ENCODE assay signal across 29 cellular contexts in the genomic region with DNA sequence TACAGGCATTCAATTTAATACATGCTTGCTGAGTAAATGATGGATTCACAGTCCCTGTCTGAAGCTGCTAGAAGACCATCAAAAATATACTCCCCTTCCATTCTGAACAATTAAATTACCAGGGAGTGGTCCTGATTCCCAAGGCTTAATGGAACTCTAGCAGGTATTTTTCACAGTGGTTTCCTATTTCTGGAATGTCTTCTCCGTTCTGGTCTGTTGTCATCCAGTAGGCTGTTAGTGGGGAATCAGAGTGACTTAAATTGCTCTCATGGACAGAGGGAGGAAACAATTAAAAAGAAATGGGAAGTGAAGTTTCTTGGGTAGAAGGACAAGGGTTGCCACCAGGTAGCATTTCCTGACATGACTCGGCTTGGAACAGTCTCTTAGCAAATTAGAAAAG.
"Had no signal": no experiment of that assay in that cellular context is flagged by ENCODE, and none has a peak within 500 bp of the region (broad histone marks: within the 10 kb centered on the region; RNA-seq: fewer than 3 reads in every experiment).

No MANE protein-coding gene starts in this region.

- H3K9me3 Mint-ChIP-seq: activated naive CD4-positive, alpha-beta T cell treated with anti-CD3 and anti-CD28 coated beads, Interleukin-2, amount 10 ng/mL, durations not matched to agents 7 days and 5 days; activated naive CD8-positive, alpha-beta T cell treated with anti-CD3 and anti-CD28 coated beads, Interleukin-2, amount 10 ng/mL, durations not matched to agents 7 days and 5 days; activated T-cell treated with anti-CD3 and anti-CD28 coated beads, Interleukin-2, amount 50 U/mL, for 24 hours; activated T-cell treated with anti-CD3 and anti-CD28 coated beads, Interleukin-2, amount 50 U/mL, for 72 hours; T-helper 2 cell treated with Interferon-gamma antibody and Interleukin-4, amounts not matched to agents 5 μg/mL and 100 μg/mL, for 36 hours had no signal

- H3K27me3 Mint-ChIP-seq: activated CD4-positive, alpha-beta memory T cell treated with anti-CD3 and anti-CD28 coated beads for 36 hours; activated CD4-positive, alpha-beta T cell treated with anti-CD3 and anti-CD28 coated beads for 36 hours had no signal

- H3K27me3 ChIP-seq: ascending aorta, breast epithelium, cardiac muscle cell, colonic mucosa had no signal

- H3K36me3 Mint-ChIP-seq: activated CD4-positive, alpha-beta memory T cell treated with anti-CD3 and anti-CD28 coated beads for 36 hours; activated naive CD4-positive, alpha-beta T cell treated with anti-CD3 and anti-CD28 coated beads, Interleukin-2, amount 10 ng/mL, durations not matched to agents 7 days and 5 days; brain had no signal

- H3K27ac Mint-ChIP-seq: activated CD4-positive, alpha-beta memory T cell treated with anti-CD3 and anti-CD28 coated beads for 36 hours; activated CD4-positive, alpha-beta T cell treated with anti-CD3 and anti-CD28 coated beads for 36 hours; activated CD4-positive, alpha-beta T cell treated with anti-CD3 and anti-CD28 coated beads, Interleukin-2, amount 10 ng/mL, durations not matched to agents 24 days and 14 days; activated naive CD4-positive, alpha-beta T cell treated with anti-CD3 and anti-CD28 coated beads, Interleukin-2, amount 10 ng/mL, durations not matched to agents 7 days and 5 days; activated naive CD4-positive, alpha-beta T cell treated with anti-CD3 and anti-CD28 coated beads, Interleukin-2, amount 50 U/mL, for 72 hours; activated naive CD8-positive, alpha-beta T cell treated with anti-CD3 and anti-CD28 coated beads, Interleukin-2, amount 10 ng/mL, durations not matched to agents 7 days and 5 days; activated T-cell treated with anti-CD3 and anti-CD28 coated beads, Interleukin-2, amount 50 U/mL, for 24 hours; activated T-cell treated with anti-CD3 and anti-CD28 coated beads, Interleukin-2, amount 50 U/mL, for 72 hours; brain; T-helper 17 cell; T-helper 2 cell treated with Interferon-gamma antibody and Interleukin-4, amounts not matched to agents 5 μg/mL and 100 μg/mL, for 36 hours had no signal

- H3K4me3 ChIP-seq: ascending aorta, breast epithelium, cardiac muscle cell, colonic mucosa had no signal

- ATAC-seq: activated CD4-positive, alpha-beta T cell treated with anti-CD3 and anti-CD28 coated beads for 36 hours; activated naive CD4-positive, alpha-beta T cell treated with anti-CD3 and anti-CD28 coated beads, Interleukin-2, amount 50 U/mL, for 72 hours; activated T-cell treated with anti-CD3 and anti-CD28 coated beads, Interleukin-2, amount 50 U/mL, for 72 hours; T-helper 17 cell had no signal

- H3K36me3 ChIP-seq: ascending aorta, breast epithelium, cardiac muscle cell, colonic mucosa had no signal

- H3K4me3 Mint-ChIP-seq: activated CD4-positive, alpha-beta memory T cell treated with anti-CD3 and anti-CD28 coated beads for 36 hours; activated CD4-positive, alpha-beta T cell treated with anti-CD3 and anti-CD28 coated beads for 36 hours; activated CD4-positive, alpha-beta T cell treated with anti-CD3 and anti-CD28 coated beads, Interleukin-2, amount 10 ng/mL, durations not matched to agents 24 days and 14 days; activated naive CD4-positive, alpha-beta T cell treated with anti-CD3 and anti-CD28 coated beads, Interleukin-2, amount 10 ng/mL, durations not matched to agents 7 days and 5 days; activated naive CD8-positive, alpha-beta T cell treated with anti-CD3 and anti-CD28 coated beads, Interleukin-2, amount 10 ng/mL, durations not matched to agents 7 days and 5 days; activated T-cell treated with anti-CD3 and anti-CD28 coated beads, Interleukin-2, amount 50 U/mL, for 24 hours; activated T-cell treated with anti-CD3 and anti-CD28 coated beads, Interleukin-2, amount 50 U/mL, for 72 hours; brain; T-helper 17 cell; T-helper 2 cell treated with Interferon-gamma antibody and Interleukin-4, amounts not matched to agents 5 μg/mL and 100 μg/mL, for 36 hours had no signal

- H3K4me1 Mint-ChIP-seq: activated naive CD4-positive, alpha-beta T cell treated with anti-CD3 and anti-CD28 coated beads, Interleukin-2, amount 10 ng/mL, durations not matched to agents 7 days and 5 days; activated naive CD8-positive, alpha-beta T cell treated with anti-CD3 and anti-CD28 coated beads, Interleukin-2, amount 10 ng/mL, durations not matched to agents 7 days and 5 days had no signal

- H3K9me3 ChIP-seq: ascending aorta, colonic mucosa had no signal

- H3K4me1 ChIP-seq: breast epithelium, colonic mucosa had no signal

- H3K27ac ChIP-seq: ascending aorta, breast epithelium, cardiac muscle cell, colonic mucosa, epithelial cell of prostate had no signal

- DNase-seq: activated CD4-positive, alpha-beta memory T cell treated with anti-CD3 and anti-CD28 coated beads for 36 hours; activated CD4-positive, alpha-beta T cell treated with anti-CD3 and anti-CD28 coated beads for 36 hours; activated CD4-positive, alpha-beta T cell treated with anti-CD3 and anti-CD28 coated beads, Interleukin-2, amount 10 ng/mL, durations not matched to agents 24 days and 14 days; activated CD4-positive, CD25-positive, alpha-beta regulatory T cell; activated CD4-positive, CD25-positive, alpha-beta regulatory T cell treated with anti-CD3 and anti-CD28 coated beads, Interleukin-2, amount 50 U/mL, for 72 hours; activated CD8-positive, alpha-beta memory T cell treated with anti-CD3 and anti-CD28 coated beads, Interleukin-2, amount 50 U/mL, for 48 hours; activated gamma-delta T cell; activated naive CD4-positive, alpha-beta T cell; activated naive CD4-positive, alpha-beta T cell treated with anti-CD3 and anti-CD28 coated beads, Interleukin-2, amount 10 ng/mL, durations not matched to agents 7 days and 5 days; activated naive CD8-positive, alpha-beta T cell treated with anti-CD3 and anti-CD28 coated beads, Interleukin-2, amount 10 ng/mL, durations not matched to agents 7 days and 5 days; activated T-cell treated with anti-CD3 and anti-CD28 coated beads for 4 hours; activated T-cell treated with anti-CD3 and anti-CD28 coated beads, Interleukin-2, amount 50 U/mL, for 24 hours; activated T-cell treated with anti-CD3 and anti-CD28 coated beads, Interleukin-2, amount 50 U/mL, for 72 hours; central memory CD4-positive, alpha-beta T cell; cerebellar nuclear complex; colonic mucosa; effector CD8-positive, alpha-beta T cell; foreskin fibroblast; head of caudate nucleus; T-helper 1 cell; T-helper 17 cell; T1000 had no signal
